9 cellular contexts compared by ENCODE assay signal in genomic region chr11:36455658-36456111, GRCh38. TPM values are rescaled to one million over a fixed set of nuclear protein-coding genes. Genes with fewer than 3 reads are reported as not detected.
DNase-seq lines count a peak whose midpoint lies in the region; ATAC-seq and TF ChIP-seq lines count a peak whose summit lies in the region.
"Had no signal": no experiment of that assay in that cellular context is flagged by ENCODE, and none has a peak within 500 bp of the region (broad histone marks: within the 10 kb centered on the region; RNA-seq: fewer than 3 reads in every experiment).

No MANE protein-coding gene starts in this region.

- H3K36me3 Mint-ChIP-seq in activated CD4-positive, alpha-beta memory T cell treated with anti-CD3 and anti-CD28 coated beads, Interleukin-2, amount 10 ng/mL, durations not matched to agents 7 days and 5 days (ENCODE audit: low read depth) = peaks cover 27% of the 10 kb centered on the region
- H3K36me3 Mint-ChIP-seq: activated naive CD8-positive, alpha-beta T cell treated with anti-CD3 and anti-CD28 coated beads, Interleukin-2, amount 10 ng/mL, durations not matched to agents 7 days and 5 days had no signal

- no peak overlapping the region for H3K27ac Mint-ChIP-seq in activated CD4-positive, alpha-beta memory T cell treated with anti-CD3 and anti-CD28 coated beads, Interleukin-2, amount 10 ng/mL, durations not matched to agents 7 days and 5 days
- H3K27ac Mint-ChIP-seq: activated naive CD8-positive, alpha-beta T cell treated with anti-CD3 and anti-CD28 coated beads, Interleukin-2, amount 10 ng/mL, durations not matched to agents 7 days and 5 days had no signal

- H3K9me3 Mint-ChIP-seq in activated CD4-positive, alpha-beta memory T cell treated with anti-CD3 and anti-CD28 coated beads, Interleukin-2, amount 10 ng/mL, durations not matched to agents 7 days and 5 days = no peaks in the 10 kb centered on the region
- H3K9me3 Mint-ChIP-seq: activated naive CD8-positive, alpha-beta T cell treated with anti-CD3 and anti-CD28 coated beads, Interleukin-2, amount 10 ng/mL, durations not matched to agents 7 days and 5 days had no signal

- ATAC-seq in lung (ENCODE audit: insufficient read depth, low FRiP score) (peak; percentile 51), HG03354 (IDR thresholded peaks at IDR 0.05; ENCODE audit: poor library complexity, severe bottlenecking, unreplicated experiment) (no peak)

- CTCF ChIA-PET in activated CD4-positive, alpha-beta memory T cell treated with anti-CD3 and anti-CD28 coated beads, Interleukin-2, amount 10 ng/mL, durations not matched to agents 7 days and 5 days (lab: Charles Lee) = interaction anchor here (1.0 to 1.4 kb wide), 2 partner anchors 9 to 14 kb away, joined by 3 read pairs; no protein-coding TSS in a partner anchor

- H3K4me3 ChIP-seq in lung (no peak overlapping the region), urinary bladder (ENCODE audit: low read depth, low read length) (no peak overlapping the region)

- peaks cover 0 to 2% of the 10 kb centered on the region in 2 donors for H3K9me3 ChIP-seq in lung (ENCODE audit: control insufficient read depth in 2 of 2, insufficient read depth in 1 of 2, low read length in 1 of 2)

- H3K27ac ChIP-seq in lung (ENCODE audit: low read depth in 1 of 2, low read length in 1 of 2) (peak overlapping the region; percentile 50 to 71), urinary bladder (ENCODE audit: low read depth) (peak overlapping the region; percentile 40)

- H3K27me3 Mint-ChIP-seq in activated CD4-positive, alpha-beta memory T cell treated with anti-CD3 and anti-CD28 coated beads, Interleukin-2, amount 10 ng/mL, durations not matched to agents 7 days and 5 days = peaks cover 9% of the 10 kb centered on the region

- DNase-seq in AG09319 (ENCODE audit: extremely low read depth, low read depth) (peak; percentile 79), LoVo (ENCODE audit: low spot score) (peak; percentile 59), dedifferentiated amniotic fluid mesenchymal stem cell (ENCODE audit: extremely low spot score) (peak; percentile 95), lung (ENCODE audit: low spot score) (no peak), NOMO-1 (lab: John Stamatoyannopoulos, UW; ENCODE audit: unreplicated experiment in 2 of 2) (no peak)
- DNase-seq in activated CD4-positive, alpha-beta memory T cell treated with anti-CD3 and anti-CD28 coated beads, Interleukin-2, amount 10 ng/mL, durations not matched to agents 7 days and 5 days = no peak
- DNase-seq: activated naive CD8-positive, alpha-beta T cell treated with anti-CD3 and anti-CD28 coated beads, Interleukin-2, amount 10 ng/mL, durations not matched to agents 7 days and 5 days had no signal

- peaks cover 0 to 2% of the 10 kb centered on the region in 2 donors for H3K36me3 ChIP-seq in lung (ENCODE audit: control insufficient read depth in 2 of 2, insufficient read depth in 2 of 2, low read length in 2 of 2)
- H3K36me3 ChIP-seq in urinary bladder (ENCODE audit: insufficient read depth) = no peaks in the 10 kb centered on the region

- POLR2A ChIA-PET in activated CD4-positive, alpha-beta memory T cell treated with anti-CD3 and anti-CD28 coated beads, Interleukin-2, amount 10 ng/mL, durations not matched to agents 7 days and 5 days (lab: Charles Lee) = no interaction called here

- H3K4me1 Mint-ChIP-seq in activated CD4-positive, alpha-beta memory T cell treated with anti-CD3 and anti-CD28 coated beads, Interleukin-2, amount 10 ng/mL, durations not matched to agents 7 days and 5 days = peaks cover 49% of the 10 kb centered on the region

- TF ChIP-seq CTCF in AG09319 (IDR thresholded peaks at IDR 0.05; ENCODE audit: low read depth, low read length) = no peak
- no peak for TF ChIP-seq CTCF in lung (IDR thresholded peaks at IDR 0.05; ENCODE audit: control extremely low read depth, extremely low read depth)

- no peak overlapping the region for H3K4me3 Mint-ChIP-seq in activated CD4-positive, alpha-beta memory T cell treated with anti-CD3 and anti-CD28 coated beads, Interleukin-2, amount 10 ng/mL, durations not matched to agents 7 days and 5 days
- H3K4me3 Mint-ChIP-seq: activated naive CD8-positive, alpha-beta T cell treated with anti-CD3 and anti-CD28 coated beads, Interleukin-2, amount 10 ng/mL, durations not matched to agents 7 days and 5 days had no signal

- H3K27me3 ChIP-seq in lung (ENCODE audit: control insufficient read depth, insufficient read depth) = no peaks in the 10 kb centered on the region

- WGBS in lung, 2 donors = 63 to 66% methylated on average over 11 of the region's 11 CpGs
- 42% methylated on average over 11 of the region's 11 CpGs for WGBS in urinary bladder

- H3K4me1 ChIP-seq in lung (ENCODE audit: control insufficient read depth in 2 of 2, insufficient read depth in 2 of 2, low read length in 2 of 2) (peaks cover 7 to 14% of the 10 kb centered on the region in 2 donors), urinary bladder (ENCODE audit: insufficient read depth) (no peaks in the 10 kb centered on the region)

RNA-seq across cellular contexts. Expression of gene TRAF6, which starts 54.4 kb away (rescaled TPM):
- total RNA-seq in lung = 10 to 100 TPM; 13.1 to 14.0 TPM
- 1 to 10 TPM; 2.2 to 4.5 TPM for polyA plus RNA-seq in lung
- 14.8 TPM for total RNA-seq in urinary bladder
- 6.6 TPM for polyA plus RNA-seq in urinary bladder
- total RNA-seq in activated CD4-positive, alpha-beta memory T cell treated with anti-CD3 and anti-CD28 coated beads, Interleukin-2, amount 10 ng/mL, durations not matched to agents 7 days and 5 days = 10 to 100 TPM; 12.4 to 12.8 TPM

Comparison
In these comparisons a context has a peak if more than half of its experiments do, and no peak if none do; other contexts are left out.
1. DNase-seq: peak in AG09319 (single experiment), LoVo (single experiment) and dedifferentiated amniotic fluid mesenchymal stem cell (single experiment); none in lung (single experiment), activated CD4-positive, alpha-beta memory T cell treated with anti-CD3 and anti-CD28 coated beads, Interleukin-2, amount 10 ng/mL, durations not matched to agents 7 days and 5 days (single experiment) and NOMO-1 (0 of 2).